In the genomic region with DNA sequence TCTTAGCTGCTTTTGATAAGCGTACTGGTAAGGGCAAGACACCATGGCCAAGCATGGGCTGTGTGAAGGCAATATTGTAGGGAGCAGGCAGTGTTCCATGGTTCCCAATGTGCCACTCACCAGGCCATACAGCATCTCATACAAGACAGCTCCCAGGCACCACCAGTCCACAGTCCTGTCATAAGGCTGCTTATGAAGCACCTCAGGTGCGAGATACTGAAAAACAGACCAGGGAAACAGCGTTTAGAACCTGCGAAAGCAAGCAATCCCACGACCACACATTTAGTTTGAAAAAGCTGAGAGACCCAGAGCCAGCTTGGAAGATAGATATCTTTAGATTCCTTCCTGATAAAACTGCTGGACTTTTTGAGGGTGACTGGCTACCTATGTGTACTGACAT, we compare ENCODE assay signal across 9 cellular contexts.
DNase-seq lines count a peak whose midpoint lies in the region; ATAC-seq, FAIRE-seq and TF ChIP-seq lines count a peak whose summit lies in the region.
"Had no signal": no experiment of that assay in that cellular context is flagged by ENCODE, and none has a peak within 500 bp of the region (broad histone marks: within the 10 kb centered on the region; RNA-seq: fewer than 3 reads in every experiment).

No MANE protein-coding gene starts in this region.

- no peak overlapping the region for H3K4me3 ChIP-seq in adipocyte (ENCODE audit: low read length)
- peak overlapping the region; percentile 77 to 98 (median 96) for H3K4me3 ChIP-seq in keratinocyte (ENCODE audit: control insufficient read depth in 2 of 3, extremely low read depth in 1 of 3, insufficient read depth in 2 of 3, low read depth in 1 of 3, low read length in 3 of 3)
- peak overlapping the region; percentile 92 to 96 (median 92) for H3K4me3 ChIP-seq in skeletal muscle tissue (ENCODE audit: low read length in 3 of 3)

- no peak for TF ChIP-seq CTCF in keratinocyte (optimal IDR thresholded peaks at IDR 0.05 in 1 of 3, IDR thresholded peaks at IDR 0.05 in 1 of 3, conservative IDR thresholded peaks at IDR 0.05 in 1 of 3; ENCODE audit: extremely low read depth in 1 of 3, insufficient read depth in 2 of 3, low read length in 3 of 3)

- H3K79me2 ChIP-seq in keratinocyte (ENCODE audit: control insufficient read depth, insufficient read depth, low read length): peaks cover 38% of the 10 kb centered on the region

- dilution Hi-C loops in keratinocyte (cut with MboI; ENCODE audit: extremely low pct_ligation_motif_present, low sequenced_read_pairs): no loop called here

- H3K4me1 ChIP-seq in adipocyte (ENCODE audit: control insufficient read depth, insufficient read depth, low read length): peaks cover 27% of the 10 kb centered on the region
- H3K4me1 ChIP-seq in keratinocyte (ENCODE audit: control insufficient read depth, extremely low read depth, insufficient read depth, low read length): peaks cover 36% of the 10 kb centered on the region
- peaks cover 26 to 37% (median 28%) of the 10 kb centered on the region in 3 donors for H3K4me1 ChIP-seq in skeletal muscle tissue (ENCODE audit: control insufficient read depth in 3 of 3, insufficient read depth in 3 of 3, low read length in 3 of 3)

- no peak for ATAC-seq in GM18868 (IDR thresholded peaks at IDR 0.05; ENCODE audit: unreplicated experiment)
- ATAC-seq in HG03108 (IDR thresholded peaks at IDR 0.05; ENCODE audit: unreplicated experiment): no peak

- DNase-seq in HT1080 (ENCODE audit: low read depth): peak; percentile 3
- no peak for DNase-seq in adipocyte (ENCODE audit: low read depth)
- no peak for DNase-seq in keratinocyte (ENCODE audit: low read depth, low spot score)
- no peak for DNase-seq in stimulated activated CD4-positive, alpha-beta T cell treated with anti-CD3 and anti-CD28 coated beads, Interleukin-2, amount 100 ng/mL, for 48 hours
- DNase-seq: NCI-H2227 treated with DMSO at 0.1 percent for 48 hours had no signal

- peak overlapping the region; percentile 97 for H3K4me2 ChIP-seq in keratinocyte (ENCODE audit: control insufficient read depth, extremely low read depth, insufficient read depth, low read depth, low read length)

- no peak for FAIRE-seq in keratinocyte (lab: Jason Lieb, UNC)
- FAIRE-seq: TTC549 had no signal

- H3K27ac ChIP-seq in keratinocyte (ENCODE audit: control insufficient read depth, insufficient read depth, low read length) (peak overlapping the region; percentile 25), skeletal muscle tissue (ENCODE audit: low read depth, low read length) (peak overlapping the region; percentile 42)

- H3K36me3 ChIP-seq in adipocyte (ENCODE audit: control insufficient read depth, insufficient read depth, low read length, severe bottlenecking) (peaks cover 53% of the 10 kb centered on the region), keratinocyte (ENCODE audit: control insufficient read depth in 2 of 2, extremely low read depth in 1 of 2, insufficient read depth in 2 of 2, low read length in 2 of 2) (peaks cover 19 to 43% of the 10 kb centered on the region in 2 experiments), skeletal muscle tissue (ENCODE audit: control insufficient read depth in 3 of 3, insufficient read depth in 3 of 3, low read length in 3 of 3) (peaks cover 37 to 43% (median 41%) of the 10 kb centered on the region in 3 donors)

- peaks cover 15% of the 10 kb centered on the region for H4K20me1 ChIP-seq in keratinocyte (ENCODE audit: control insufficient read depth, extremely low read depth, insufficient read depth, low read length)

- H3K27me3 ChIP-seq in adipocyte (replicated peaks; ENCODE audit: control insufficient read depth, insufficient read depth, low read length) (no peaks in the 10 kb centered on the region), keratinocyte (ENCODE audit: control insufficient read depth, extremely low read depth, insufficient read depth, low read length) (no peaks in the 10 kb centered on the region), skeletal muscle tissue (ENCODE audit: control insufficient read depth in 3 of 3, insufficient read depth in 3 of 3, low read length in 3 of 3) (no peaks in the 10 kb centered on the region)

- peak overlapping the region; percentile 6 for H3K9ac ChIP-seq in adipocyte (ENCODE audit: low read length)
- peak overlapping the region; percentile 89 for H3K9ac ChIP-seq in keratinocyte (ENCODE audit: control insufficient read depth, extremely low read depth, insufficient read depth, low read length)
- H3K9ac ChIP-seq in skeletal muscle tissue (ENCODE audit: low read depth in 1 of 3, low read length in 3 of 3): peak overlapping the region; percentile 64 to 99 (median 95)

- no peaks in the 10 kb centered on the region for H3K9me3 ChIP-seq in adipocyte (ENCODE audit: control insufficient read depth, low read length)
- H3K9me3 ChIP-seq in keratinocyte (ENCODE audit: control insufficient read depth, low read depth, low read length): no peaks in the 10 kb centered on the region
- no peaks in the 10 kb centered on the region for H3K9me3 ChIP-seq in skeletal muscle tissue (ENCODE audit: control insufficient read depth in 3 of 3, low read length in 3 of 3)

- no peaks in the 10 kb centered on the region for H3K9me1 ChIP-seq in keratinocyte (ENCODE audit: control insufficient read depth, extremely low read depth, insufficient read depth, low read length)

- no peak overlapping the region for H2AFZ ChIP-seq in keratinocyte (ENCODE audit: control insufficient read depth, low read length)

Comparison
In these comparisons a context has a peak if more than half of its experiments do, and no peak if none do; other contexts are left out.
1. H3K9ac ChIP-seq: peak in every context shown above with its lines; median percentile 95 in skeletal muscle tissue; 89 in keratinocyte; 6 in adipocyte.